In the genomic region with DNA sequence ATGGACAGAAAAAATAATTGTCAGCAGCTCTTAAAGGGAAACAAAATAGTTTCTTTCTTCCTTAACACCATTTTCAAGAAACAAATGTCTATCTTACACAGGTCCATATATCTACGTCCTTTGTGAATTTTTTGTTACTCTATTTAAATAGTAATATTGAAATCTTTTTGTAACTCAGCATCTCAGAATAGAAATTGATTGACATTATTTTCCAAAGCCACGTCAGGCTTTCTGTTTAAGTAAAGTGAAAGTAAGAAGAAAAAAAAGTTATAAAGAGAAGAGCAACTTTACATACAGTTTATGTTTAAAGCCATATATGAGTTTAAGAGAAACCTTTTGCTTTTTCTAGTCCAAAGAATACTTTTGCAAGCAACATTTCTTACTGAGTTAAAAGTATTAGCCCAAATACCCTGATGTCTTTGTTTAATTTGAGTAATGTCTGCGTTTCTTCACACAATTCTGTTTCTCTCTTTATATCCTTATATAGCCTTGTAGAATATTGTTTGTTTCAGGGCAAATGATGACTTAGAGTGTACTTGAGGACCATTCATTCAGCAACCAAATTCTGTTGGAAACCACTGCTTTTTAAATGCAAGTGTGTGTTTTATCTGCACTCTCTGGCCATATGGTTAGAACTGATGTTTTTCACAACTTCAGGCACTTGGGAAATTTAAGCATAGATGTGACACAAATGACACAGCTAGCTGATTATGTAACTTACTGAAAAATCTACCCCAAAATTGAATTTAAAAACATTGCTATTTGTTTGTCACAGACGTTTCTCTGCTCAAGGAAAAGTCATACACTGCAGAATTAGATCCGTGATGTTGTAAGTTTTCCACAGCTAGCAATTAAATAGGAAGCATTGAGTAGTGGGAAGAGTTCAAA, we compare ENCODE assay signal across 15 cellular contexts.
DNase-seq lines count a peak whose midpoint lies in the region; ATAC-seq and TF ChIP-seq lines count a peak whose summit lies in the region.
"Had no signal": no experiment of that assay in that cellular context is flagged by ENCODE, and none has a peak within 500 bp of the region (broad histone marks: within the 10 kb centered on the region; RNA-seq: fewer than 3 reads in every experiment).

No MANE protein-coding gene starts in this region.

- no peak overlapping the region for H3K9ac ChIP-seq in neural cell (ENCODE audit: low read length)
- H3K9ac ChIP-seq: parathyroid adenoma had no signal

- no peak for TF ChIP-seq CTCF in activated B cell treated with CpG ODN at 0.5 μM for 24 hours (IDR thresholded peaks at IDR 0.05)
- TF ChIP-seq CTCF in neural cell (IDR thresholded peaks at IDR 0.05; ENCODE audit: poor library complexity, severe bottlenecking): no peak

- POLR2A ChIA-PET in activated B cell treated with CpG ODN at 0.5 μM for 24 hours (lab: Charles Lee): interaction anchor here (0.7 kb wide), 2 partner anchors 79 to 979 kb away, joined by 3 to 5 read pairs; partner anchors contain the start of gene MBOAT1

- no peaks in the 10 kb centered on the region for H3K9me3 ChIP-seq in neural cell (ENCODE audit: low read length)

- peaks cover 37% of the 10 kb centered on the region for H3K4me1 Mint-ChIP-seq in activated B cell treated with CpG ODN at 0.5 μM for 24 hours

- H3K9me2 ChIP-seq in neural cell (ENCODE audit: insufficient read depth, low read length): no peaks in the 10 kb centered on the region

- H3K27ac ChIP-seq in neural cell (ENCODE audit: low read length): peak overlapping the region; percentile 69
- H3K27ac ChIP-seq: A549, parathyroid adenoma had no signal

- peaks cover 5% of the 10 kb centered on the region for H3F3A ChIP-seq in neural cell (ENCODE audit: insufficient read depth, low read length, poor library complexity, severe bottlenecking)

- H3K36me3 ChIP-seq in neural cell (ENCODE audit: insufficient read depth, low read length): no peaks in the 10 kb centered on the region

- no peaks in the 10 kb centered on the region for H3K27me3 ChIP-seq in neural cell (ENCODE audit: insufficient read depth, low read depth, low read length)

- H3K9me3 Mint-ChIP-seq in activated B cell treated with CpG ODN at 0.5 μM for 24 hours: peaks cover 6% of the 10 kb centered on the region

- TF ChIP-seq EP300 in neural cell (conservative IDR thresholded peaks at IDR 0.05; ENCODE audit: poor library complexity, severe bottlenecking): no peak

- ATAC-seq in HG02610 (IDR thresholded peaks at IDR 0.05; ENCODE audit: unreplicated experiment) (peak; percentile 70), activated B cell treated with CpG ODN at 0.5 μM for 24 hours (ENCODE audit: low read depth) (no peak), GM19452 (IDR thresholded peaks at IDR 0.05; ENCODE audit: unreplicated experiment) (no peak)
- ATAC-seq: A549 had no signal

- no peak overlapping the region for H3K4me2 ChIP-seq in neural cell (ENCODE audit: low read length)
- H3K4me2 ChIP-seq: A549 had no signal

- no peaks in the 10 kb centered on the region for H3K27me3 Mint-ChIP-seq in activated B cell treated with CpG ODN at 0.5 μM for 24 hours

- CTCF ChIA-PET in activated B cell treated with CpG ODN at 0.5 μM for 24 hours (lab: Charles Lee): no interaction called here

- in situ Hi-C loops in KBM-7 (cut with MboI; ENCODE audit: low pct_unique_long_range_greater_than_20kb, low sequenced_read_pairs): no loop called here

- no peak overlapping the region for H2AFZ ChIP-seq in neural cell (ENCODE audit: low read depth, low read length)
- H2AFZ ChIP-seq: parathyroid adenoma had no signal

- H3K79me2 ChIP-seq in neural cell (replicated peaks; ENCODE audit: insufficient read depth, low read length): no peaks in the 10 kb centered on the region
- H3K79me2 ChIP-seq: parathyroid adenoma had no signal

- peaks cover 9% of the 10 kb centered on the region for H3K36me3 Mint-ChIP-seq in activated B cell treated with CpG ODN at 0.5 μM for 24 hours (ENCODE audit: low read depth)

- no peak for TF ChIP-seq RAD21 in neural cell (conservative IDR thresholded peaks at IDR 0.05)

- peak overlapping the region; percentile 25 for H3K4me3 Mint-ChIP-seq in activated B cell treated with CpG ODN at 0.5 μM for 24 hours

- intact Hi-C loops in activated B cell treated with CpG ODN at 0.5 μM for 24 hours (cut with micrococcal nuclease): no loop called here

- H4K20me1 ChIP-seq in neural cell (ENCODE audit: insufficient read depth): no peaks in the 10 kb centered on the region

- peak; percentile 53 for DNase-seq in NCI-H2171 treated with DMSO at 0.1 percent for 48 hours (lab: John Stamatoyannopoulos, UW)
- no peak for DNase-seq in NCI-H2171 (lab: John Stamatoyannopoulos, UW)
- DNase-seq in activated B cell treated with CpG ODN at 0.5 μM for 24 hours: no peak
- no peak for DNase-seq in KBM-7
- no peak for DNase-seq in AG08396 (ENCODE audit: low spot score)
- DNase-seq: activated CD4-positive, CD25-positive, alpha-beta regulatory T cell; activated naive CD4-positive, alpha-beta T cell treated with anti-CD3 and anti-CD28 coated beads, Interleukin-2, amount 50 U/mL, for 16 hours; cortex of kidney; NCI-H446; stimulated activated naive CD4-positive, alpha-beta T cell had no signal

- H3K27ac Mint-ChIP-seq in activated B cell treated with CpG ODN at 0.5 μM for 24 hours: no peak overlapping the region

- H3K4me3 ChIP-seq in neural cell (ENCODE audit: low read length): no peak overlapping the region
- H3K4me3 ChIP-seq: A549 had no signal

TF ChIP-seq in neural cell, 6 proteins besides CTCF, POLR2A, EP300 and RAD21:
- TF ChIP-seq EZH2 (IDR thresholded peaks at IDR 0.05; ENCODE audit: borderline replicate concordance, insufficient read depth, low read length, poor library complexity, severe bottlenecking): no peak
- no peak for TF ChIP-seq POLR2AphosphoS5 (IDR thresholded peaks at IDR 0.05)
- TF ChIP-seq SMC3 (conservative IDR thresholded peaks at IDR 0.05; ENCODE audit: poor library complexity): no peak
- no peak for TF ChIP-seq TAF1 (IDR thresholded peaks at IDR 0.05; ENCODE audit: low read depth)
- TF ChIP-seq MXI1 (conservative IDR thresholded peaks at IDR 0.05; ENCODE audit: poor library complexity, severe bottlenecking): no peak
- TF ChIP-seq, protein P1, sequence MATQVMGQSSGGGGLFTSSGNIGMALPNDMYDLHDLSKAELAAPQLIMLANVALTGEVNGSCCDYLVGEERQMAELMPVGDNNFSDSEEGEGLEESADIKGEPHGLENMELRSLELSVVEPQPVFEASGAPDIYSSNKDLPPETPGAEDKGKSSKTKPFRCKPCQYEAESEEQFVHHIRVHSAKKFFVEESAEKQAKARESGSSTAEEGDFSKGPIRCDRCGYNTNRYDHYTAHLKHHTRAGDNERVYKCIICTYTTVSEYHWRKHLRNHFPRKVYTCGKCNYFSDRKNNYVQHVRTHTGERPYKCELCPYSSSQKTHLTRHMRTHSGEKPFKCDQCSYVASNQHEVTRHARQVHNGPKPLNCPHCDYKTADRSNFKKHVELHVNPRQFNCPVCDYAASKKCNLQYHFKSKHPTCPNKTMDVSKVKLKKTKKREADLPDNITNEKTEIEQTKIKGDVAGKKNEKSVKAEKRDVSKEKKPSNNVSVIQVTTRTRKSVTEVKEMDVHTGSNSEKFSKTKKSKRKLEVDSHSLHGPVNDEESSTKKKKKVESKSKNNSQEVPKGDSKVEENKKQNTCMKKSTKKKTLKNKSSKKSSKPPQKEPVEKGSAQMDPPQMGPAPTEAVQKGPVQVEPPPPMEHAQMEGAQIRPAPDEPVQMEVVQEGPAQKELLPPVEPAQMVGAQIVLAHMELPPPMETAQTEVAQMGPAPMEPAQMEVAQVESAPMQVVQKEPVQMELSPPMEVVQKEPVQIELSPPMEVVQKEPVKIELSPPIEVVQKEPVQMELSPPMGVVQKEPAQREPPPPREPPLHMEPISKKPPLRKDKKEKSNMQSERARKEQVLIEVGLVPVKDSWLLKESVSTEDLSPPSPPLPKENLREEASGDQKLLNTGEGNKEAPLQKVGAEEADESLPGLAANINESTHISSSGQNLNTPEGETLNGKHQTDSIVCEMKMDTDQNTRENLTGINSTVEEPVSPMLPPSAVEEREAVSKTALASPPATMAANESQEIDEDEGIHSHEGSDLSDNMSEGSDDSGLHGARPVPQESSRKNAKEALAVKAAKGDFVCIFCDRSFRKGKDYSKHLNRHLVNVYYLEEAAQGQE (IDR thresholded peaks at IDR 0.05; ENCODE audit: borderline replicate concordance): no peak
